In genomic region chr10:91796332-91797076, GRCh38 we compare ENCODE assay signal across 1 cellular context.
TF ChIP-seq lines count a peak whose summit lies in the region.

No MANE protein-coding gene starts in this region.

TF ChIP-seq in GM12878, 131 proteins besides CTCF, POLR2A, EP300 and RAD21 (continued from another document):
- TF ChIP-seq ZBTB40 (IDR thresholded peaks at IDR 0.05; ENCODE audit: borderline replicate concordance) (no peak), IKZF1 (conservative IDR thresholded peaks at IDR 0.05) (no peak), TAF1 (IDR thresholded peaks at IDR 0.05; ENCODE audit: borderline replicate concordance, low read depth, low read length) (no peak), RCOR1 (conservative IDR thresholded peaks at IDR 0.05; ENCODE audit: low read depth, low read length) (no peak), NRF1 (conservative IDR thresholded peaks at IDR 0.05; ENCODE audit: low read depth, low read length) (no peak), ESRRA (IDR thresholded peaks at IDR 0.05; ENCODE audit: low read length) (no peak), ZNF217 (IDR thresholded peaks at IDR 0.05) (peak; percentile 97), ZNF24 (IDR thresholded peaks at IDR 0.05) (no peak), ZNF274 (IDR thresholded peaks at IDR 0.05; ENCODE audit: insufficient read depth, insufficient read length) (no peak), RUNX3 (IDR thresholded peaks at IDR 0.05; ENCODE audit: low read length) (peak; percentile 36; the same call in 1 of the 2 replicates), ASH2L (IDR thresholded peaks at IDR 0.05; ENCODE audit: borderline replicate concordance, low read depth) (no peak), MTA2 (IDR thresholded peaks at IDR 0.05; ENCODE audit: low read depth) (peak; percentile 37; the same call in 1 of the 2 replicates), KLF5 (IDR thresholded peaks at IDR 0.05; ENCODE audit: partially characterized antibody) (no peak), PAX5 (IDR thresholded peaks at IDR 0.05; ENCODE audit: borderline replicate concordance, low read depth, low read length) (peak; percentile 53; the same call in 1 of the 2 replicates), MEF2B (IDR thresholded peaks at IDR 0.05; ENCODE audit: partially characterized antibody, poor library complexity, severe bottlenecking) (no peak), EZH2 (IDR thresholded peaks at IDR 0.05; ENCODE audit: borderline replicate concordance, control insufficient read depth, low read depth, low read length) (no peak), CBX5 (IDR thresholded peaks at IDR 0.05; ENCODE audit: low read depth) (no peak), HSF1 (IDR thresholded peaks at IDR 0.05; ENCODE audit: low read depth, low read length) (no peak), USF2 (IDR thresholded peaks at IDR 0.05; ENCODE audit: borderline replicate concordance, low read depth, low read length) (no peak), ZBED1 (IDR thresholded peaks at IDR 0.05; ENCODE audit: borderline replicate concordance) (peak; percentile 54; the same call in 1 of the 2 replicates)
